9 cellular contexts compared by ENCODE assay signal in the genomic region with DNA sequence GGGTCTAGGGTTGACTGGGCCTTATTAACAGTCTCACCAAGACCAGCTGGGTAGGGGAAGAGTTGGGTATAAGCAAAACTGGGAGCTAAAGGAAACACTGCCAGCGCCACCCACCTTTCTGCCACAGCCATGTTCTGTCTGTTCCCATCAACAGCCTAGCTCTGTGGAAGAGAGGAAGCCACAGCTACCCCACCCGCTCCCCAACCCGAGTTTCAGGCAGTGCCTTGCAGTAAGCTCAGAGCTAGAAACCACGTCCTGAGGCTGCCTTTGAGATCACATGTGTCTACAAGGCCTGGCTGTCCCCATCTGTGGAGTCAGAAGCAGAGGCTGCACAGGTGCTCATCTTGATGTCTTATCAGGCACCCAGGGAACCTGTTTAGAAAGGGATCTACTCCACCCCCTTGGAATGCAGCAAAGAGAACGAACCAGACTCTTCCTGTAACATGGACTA. TPM values are rescaled to one million over a fixed set of nuclear protein-coding genes. Genes with fewer than 3 reads are reported as not detected.
DNase-seq lines count a peak whose midpoint lies in the region; ATAC-seq and TF ChIP-seq lines count a peak whose summit lies in the region.
"Had no signal": no experiment of that assay in that cellular context is flagged by ENCODE, and none has a peak within 500 bp of the region (broad histone marks: within the 10 kb centered on the region; RNA-seq: fewer than 3 reads in every experiment).

No MANE protein-coding gene starts in this region.

- no peak overlapping the region for H3K4me3 ChIP-seq in NB4 (ENCODE audit: low read depth, low read length)
- no peak overlapping the region for H3K4me3 ChIP-seq in naive thymus-derived CD4-positive, alpha-beta T cell (ENCODE audit: low read length)
- no peak overlapping the region for H3K4me3 ChIP-seq in colonic mucosa

- peaks cover 49% of the 10 kb centered on the region for H3K4me1 Mint-ChIP-seq in CD4-positive, alpha-beta T cell (ENCODE audit: low read depth)
- peaks cover 37% of the 10 kb centered on the region for H3K4me1 Mint-ChIP-seq in activated naive CD8-positive, alpha-beta T cell treated with anti-CD3 and anti-CD28 coated beads, Interleukin-2, amount 10 ng/mL, durations not matched to agents 7 days and 5 days
- H3K4me1 Mint-ChIP-seq in naive thymus-derived CD4-positive, alpha-beta T cell, result peaks cover 27 to 59% (median 45%) of the 10 kb centered on the region in 7 donors

- peaks cover 8 to 16% of the 10 kb centered on the region in 2 donors for H3K4me1 ChIP-seq in naive thymus-derived CD4-positive, alpha-beta T cell (ENCODE audit: control insufficient read depth in 2 of 2, insufficient read depth in 2 of 2, low read length in 2 of 2)
- no peaks in the 10 kb centered on the region for H3K4me1 ChIP-seq in colonic mucosa

- TF ChIP-seq POLR2A in NB4 (IDR thresholded peaks at IDR 0.05; ENCODE audit: extremely low read depth, insufficient read length), result no peak

- H3K9me3 Mint-ChIP-seq in CD4-positive, alpha-beta T cell, result no peaks in the 10 kb centered on the region
- H3K9me3 Mint-ChIP-seq in activated naive CD8-positive, alpha-beta T cell treated with anti-CD3 and anti-CD28 coated beads, Interleukin-2, amount 10 ng/mL, durations not matched to agents 7 days and 5 days, result no peaks in the 10 kb centered on the region
- H3K9me3 Mint-ChIP-seq in naive thymus-derived CD4-positive, alpha-beta T cell, result peaks cover 0 to 4% (median 0%) of the 10 kb centered on the region in 11 donors

- intact Hi-C loops in CD4-positive, alpha-beta T cell (cut with DNase I, micrococcal nuclease), result no loop called here
- intact Hi-C loops in naive thymus-derived CD4-positive, alpha-beta T cell (cut with micrococcal nuclease), result loop anchor here (1.0 kb wide), 2 partner anchors 11 to 13 kb away; no protein-coding TSS in a partner anchor
- intact Hi-C loops in colonic mucosa (cut with DNase I), result loop anchor here (5.0 kb wide), 1 partner anchor 56 kb away; the partner anchor contains the start of gene RUFY1

- no peak overlapping the region for H3K9ac ChIP-seq in colonic mucosa (ENCODE audit: low read depth in 2 of 2, low read length in 2 of 2)

- peaks cover 72% of the 10 kb centered on the region for H3K36me3 Mint-ChIP-seq in CD4-positive, alpha-beta T cell (ENCODE audit: low read depth)
- peaks cover 27% of the 10 kb centered on the region for H3K36me3 Mint-ChIP-seq in activated naive CD8-positive, alpha-beta T cell treated with anti-CD3 and anti-CD28 coated beads, Interleukin-2, amount 10 ng/mL, durations not matched to agents 7 days and 5 days
- peaks cover 14 to 38% (median 29%) of the 10 kb centered on the region in 5 donors for H3K36me3 Mint-ChIP-seq in naive thymus-derived CD4-positive, alpha-beta T cell

- CTCF ChIA-PET in CD4-positive, alpha-beta T cell (lab: Charles Lee), result interaction anchor here (0.8 to 1.4 kb wide), 3 partner anchors 15 to 221 kb away, joined by 3 to 6 read pairs (median 4); partner anchors contain the start of gene HNRNPH1
- CTCF ChIA-PET in naive thymus-derived CD4-positive, alpha-beta T cell (lab: Charles Lee), result interaction anchor here (1.8 kb wide), 1 partner anchor 15 kb away, joined by 5 read pairs; the partner anchor contains the start of gene HNRNPH1

- POLR2A ChIA-PET in CD4-positive, alpha-beta T cell (lab: Charles Lee), result interaction anchor here (0.6 to 14.8 kb wide), 9 partner anchors 9 to 1388 kb away, joined by 3 to 226 read pairs (median 4); partner anchors contain the start of genes HNRNPH1, MAML1, RUFY1 and SQSTM1
- POLR2A ChIA-PET in activated naive CD8-positive, alpha-beta T cell treated with anti-CD3 and anti-CD28 coated beads, Interleukin-2, amount 10 ng/mL, durations not matched to agents 7 days and 5 days (lab: Charles Lee), result interaction anchor here (0.7 to 12.2 kb wide), 7 partner anchors 8 to 129 kb away, joined by 3 to 144 read pairs (median 3); partner anchors contain the start of genes HNRNPH1 and RUFY1
- POLR2A ChIA-PET in naive thymus-derived CD4-positive, alpha-beta T cell (lab: Charles Lee), result interaction anchor here (1.0 to 7.4 kb wide), 5 partner anchors 10 to 70 kb away, joined by 4 to 135 read pairs (median 4); partner anchors contain the start of gene HNRNPH1

- no peak overlapping the region for H3K27ac ChIP-seq in CD4-positive, alpha-beta T cell (ENCODE audit: low read depth, low read length)
- peak overlapping the region; percentile 23 for H3K27ac ChIP-seq in naive thymus-derived CD4-positive, alpha-beta T cell (ENCODE audit: low read depth, low read length)
- H3K27ac ChIP-seq in colonic mucosa, result no peak overlapping the region

- H3K36me3 ChIP-seq in naive thymus-derived CD4-positive, alpha-beta T cell (ENCODE audit: control insufficient read depth in 2 of 3, insufficient read depth in 3 of 3, low read length in 3 of 3), result peaks cover 8 to 81% (median 26%) of the 10 kb centered on the region in 3 experiments
- no peaks in the 10 kb centered on the region for H3K36me3 ChIP-seq in colonic mucosa

- no peaks in the 10 kb centered on the region for H3K27me3 Mint-ChIP-seq in CD4-positive, alpha-beta T cell
- no peaks in the 10 kb centered on the region for H3K27me3 Mint-ChIP-seq in activated naive CD8-positive, alpha-beta T cell treated with anti-CD3 and anti-CD28 coated beads, Interleukin-2, amount 10 ng/mL, durations not matched to agents 7 days and 5 days
- H3K27me3 Mint-ChIP-seq in naive thymus-derived CD4-positive, alpha-beta T cell, result no peaks in the 10 kb centered on the region

- peak overlapping the region; percentile 45 for H3K4me3 Mint-ChIP-seq in CD4-positive, alpha-beta T cell
- peak overlapping the region; percentile 30 for H3K4me3 Mint-ChIP-seq in activated naive CD8-positive, alpha-beta T cell treated with anti-CD3 and anti-CD28 coated beads, Interleukin-2, amount 10 ng/mL, durations not matched to agents 7 days and 5 days
- H3K4me3 Mint-ChIP-seq in naive thymus-derived CD4-positive, alpha-beta T cell, result peak overlapping the region in 8 of 10 donors; percentile 39 to 68 (median 60)

- DNase-seq in CD4-positive, alpha-beta T cell, result peak; percentile 31 to 56 (median 40)
- DNase-seq in NB4 (ENCODE audit: low read depth), result peak; percentile 60
- peak; percentile 62 for DNase-seq in activated naive CD8-positive, alpha-beta T cell treated with anti-CD3 and anti-CD28 coated beads, Interleukin-2, amount 10 ng/mL, durations not matched to agents 7 days and 5 days
- peak in 8 of 9 donors; percentile 35 to 73 (median 58) for DNase-seq in naive thymus-derived CD4-positive, alpha-beta T cell
- no peak for DNase-seq in SKM-1 treated with dmso at 0.1 percent for 144 hours (lab: John Stamatoyannopoulos, UW; ENCODE audit: unreplicated experiment)
- DNase-seq in colonic mucosa, result no peak
- DNase-seq: aorta had no signal

- H3K27me3 ChIP-seq in CD4-positive, alpha-beta T cell (ENCODE audit: control insufficient read depth, insufficient read depth, low read length), result no peaks in the 10 kb centered on the region
- H3K27me3 ChIP-seq in naive thymus-derived CD4-positive, alpha-beta T cell (ENCODE audit: control insufficient read depth in 2 of 2, insufficient read depth in 2 of 2, low read length in 2 of 2), result no peaks in the 10 kb centered on the region
- H3K27me3 ChIP-seq in colonic mucosa, result no peaks in the 10 kb centered on the region

- TF ChIP-seq CTCF in CD4-positive, alpha-beta T cell (IDR thresholded peaks at IDR 0.05), result no peak
- TF ChIP-seq CTCF in NB4 (IDR thresholded peaks at IDR 0.05; ENCODE audit: low read depth, low read length), result no peak
- no peak for TF ChIP-seq CTCF in colonic mucosa (IDR thresholded peaks at IDR 0.05)

- H3K9me3 ChIP-seq in CD4-positive, alpha-beta T cell (ENCODE audit: control insufficient read depth, low read length), result no peaks in the 10 kb centered on the region
- H3K9me3 ChIP-seq in naive thymus-derived CD4-positive, alpha-beta T cell (ENCODE audit: control insufficient read depth in 2 of 3, low read length in 3 of 3), result no peaks in the 10 kb centered on the region
- H3K9me3 ChIP-seq in colonic mucosa, result no peaks in the 10 kb centered on the region

- H3K27ac Mint-ChIP-seq in CD4-positive, alpha-beta T cell, result peak overlapping the region; percentile 78
- H3K27ac Mint-ChIP-seq in activated naive CD8-positive, alpha-beta T cell treated with anti-CD3 and anti-CD28 coated beads, Interleukin-2, amount 10 ng/mL, durations not matched to agents 7 days and 5 days, result peak overlapping the region; percentile 75
- peak overlapping the region; percentile 16 to 82 (median 72) for H3K27ac Mint-ChIP-seq in naive thymus-derived CD4-positive, alpha-beta T cell

- ATAC-seq in CD4-positive, alpha-beta T cell (ENCODE audit: poor library complexity), result peak; percentile 89
- peak; percentile 94 for ATAC-seq in activated naive CD8-positive, alpha-beta T cell treated with anti-CD3 and anti-CD28 coated beads, Interleukin-2, amount 10 ng/mL, durations not matched to agents 7 days and 5 days (ENCODE audit: low read depth)
- ATAC-seq in naive thymus-derived CD4-positive, alpha-beta T cell, result peak; percentile 68
- ATAC-seq in HG03460 (IDR thresholded peaks at IDR 0.05; ENCODE audit: unreplicated experiment) (no peak), GM21360 (IDR thresholded peaks at IDR 0.05; ENCODE audit: unreplicated experiment) (no peak)

RNA-seq across cellular contexts. Expression of gene HNRNPH1, which starts 15.3 kb away (rescaled TPM):
- total RNA-seq in CD4-positive, alpha-beta T cell, result 1,000 to 10,000 TPM; 2,404 to 2,435 TPM
- 1,000 to 10,000 TPM; 1,103 to 1,162 TPM for total RNA-seq in activated naive CD8-positive, alpha-beta T cell treated with anti-CD3 and anti-CD28 coated beads, Interleukin-2, amount 10 ng/mL, durations not matched to agents 7 days and 5 days
- total RNA-seq in naive thymus-derived CD4-positive, alpha-beta T cell, result 1,000 to 10,000 TPM; 1,010 to 2,239 (median 1,692) TPM
- 100 to 1,000 TPM; 120 to 141 TPM for polyA plus RNA-seq in naive thymus-derived CD4-positive, alpha-beta T cell
- 100 to 1,000 TPM; 332 to 510 TPM for total RNA-seq in colonic mucosa

RNA-seq across cellular contexts. Expression of gene RUFY1, which starts 57.8 kb away (rescaled TPM):
- 10 to 100 TPM; 19.5 to 21.8 TPM for total RNA-seq in CD4-positive, alpha-beta T cell
- 10 to 100 TPM; 43.0 to 48.9 TPM for total RNA-seq in activated naive CD8-positive, alpha-beta T cell treated with anti-CD3 and anti-CD28 coated beads, Interleukin-2, amount 10 ng/mL, durations not matched to agents 7 days and 5 days
- total RNA-seq in naive thymus-derived CD4-positive, alpha-beta T cell, result 10 to 100 TPM; 31.8 to 63.0 (median 52.3) TPM
- polyA plus RNA-seq in naive thymus-derived CD4-positive, alpha-beta T cell, result 10 to 100 TPM; 21.0 to 34.6 TPM
- 10 to 100 TPM; 37.1 to 44.0 TPM for total RNA-seq in colonic mucosa

Comparison
In these comparisons a context has a peak if more than half of its experiments do, and no peak if none do; other contexts are left out.
1. ATAC-seq: peak in CD4-positive, alpha-beta T cell (single experiment), activated naive CD8-positive, alpha-beta T cell treated with anti-CD3 and anti-CD28 coated beads, Interleukin-2, amount 10 ng/mL, durations not matched to agents 7 days and 5 days (single experiment) and naive thymus-derived CD4-positive, alpha-beta T cell (single experiment); none in HG03460 (single experiment) and GM21360 (single experiment).
2. DNase-seq: peak in CD4-positive, alpha-beta T cell (10 of 10), NB4 (single experiment), activated naive CD8-positive, alpha-beta T cell treated with anti-CD3 and anti-CD28 coated beads, Interleukin-2, amount 10 ng/mL, durations not matched to agents 7 days and 5 days (single experiment) and naive thymus-derived CD4-positive, alpha-beta T cell (8 of 9); none in SKM-1 treated with dmso at 0.1 percent for 144 hours (single experiment) and colonic mucosa (single experiment).
3. intact Hi-C loops: an anchor here in naive thymus-derived CD4-positive, alpha-beta T cell (1.0 kb wide) and colonic mucosa (5.0 kb wide); none called in CD4-positive, alpha-beta T cell.
4. Peak in every context shown above with its lines, with median percentiles within 50 percentile points of each other: H3K27ac Mint-ChIP-seq and H3K4me3 Mint-ChIP-seq.